12 cellular contexts compared by ENCODE assay signal in the genomic region with DNA sequence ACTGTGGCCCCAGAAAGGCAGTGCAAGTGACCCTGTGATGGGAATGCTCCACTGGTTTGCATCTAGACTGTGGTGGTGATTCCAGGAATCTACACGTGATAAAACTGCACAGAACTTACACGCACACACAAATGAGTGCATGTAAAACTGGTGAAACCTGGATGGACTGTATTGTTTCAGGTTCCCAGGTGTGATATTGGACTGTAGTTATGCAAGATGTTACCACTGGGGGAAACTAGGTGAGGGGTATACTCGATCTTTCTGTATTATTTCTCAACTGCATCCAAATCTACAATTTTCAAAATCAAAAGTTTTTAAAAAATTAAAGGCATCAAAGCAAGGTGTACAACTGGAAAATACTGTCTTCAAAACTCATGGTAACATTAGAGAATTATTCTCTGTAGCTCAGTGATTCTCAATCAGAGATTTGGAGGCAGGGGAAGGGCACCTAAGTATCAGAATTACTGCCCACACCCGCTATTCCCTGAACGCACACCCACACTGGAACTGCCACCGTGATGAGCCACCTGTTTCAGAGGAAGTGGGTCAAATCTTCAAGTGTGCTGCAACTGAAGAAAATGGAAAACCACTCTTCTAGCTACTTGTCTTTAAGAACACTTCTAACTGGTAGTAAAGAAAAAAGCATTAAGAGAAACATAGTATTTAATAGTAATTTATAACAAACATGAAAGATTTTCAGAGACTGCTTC. TPM values are rescaled to one million over a fixed set of nuclear protein-coding genes. Genes with fewer than 3 reads are reported as not detected.
DNase-seq lines count a peak whose midpoint lies in the region; ATAC-seq and TF ChIP-seq lines count a peak whose summit lies in the region.
"Had no signal": no experiment of that assay in that cellular context is flagged by ENCODE, and none has a peak within 500 bp of the region (broad histone marks: within the 10 kb centered on the region; RNA-seq: fewer than 3 reads in every experiment).

No MANE protein-coding gene starts in this region.

- H3K4me3 Mint-ChIP-seq in activated naive CD4-positive, alpha-beta T cell treated with anti-CD3 and anti-CD28 coated beads, Interleukin-2, amount 50 U/mL, for 24 hours = peak overlapping the region; percentile 19
- H3K4me3 Mint-ChIP-seq: WTC11 had no signal

- H3K9me2 ChIP-seq in MM.1S (replicated peaks; ENCODE audit: insufficient read depth, low read length) = no peaks in the 10 kb centered on the region

- H3K27ac ChIP-seq in MM.1S (ENCODE audit: low read length) (peak overlapping the region; percentile 22; the same call in 1 of the 2 replicates), vagina (no peak overlapping the region)
- H3K27ac ChIP-seq: prostate gland had no signal

- H3K9me3 ChIP-seq in MM.1S (replicated peaks; ENCODE audit: insufficient read depth, low read length) = no peaks in the 10 kb centered on the region
- no peaks in the 10 kb centered on the region for H3K9me3 ChIP-seq in vagina
- H3K9me3 ChIP-seq: prostate gland had no signal

- intact Hi-C loops in vagina (cut with DNase I) = no loop called here

- H3K79me2 ChIP-seq in MM.1S (ENCODE audit: low read length) = peaks cover 87% of the 10 kb centered on the region

- H3K36me3 Mint-ChIP-seq in activated naive CD4-positive, alpha-beta T cell treated with anti-CD3 and anti-CD28 coated beads, Interleukin-2, amount 50 U/mL, for 24 hours = peaks cover 30% of the 10 kb centered on the region

- H3K27me3 ChIP-seq in MM.1S (replicated peaks; ENCODE audit: insufficient read depth, low read length) (no peaks in the 10 kb centered on the region), vagina (no peaks in the 10 kb centered on the region)

- H4K20me1 ChIP-seq in MM.1S (ENCODE audit: insufficient read depth, low read length) = no peaks in the 10 kb centered on the region

- H3K4me1 ChIP-seq in MM.1S (ENCODE audit: low read length) (peaks cover 39% of the 10 kb centered on the region), vagina (peaks cover 4% of the 10 kb centered on the region)
- H3K4me1 ChIP-seq: prostate gland had no signal

- no peaks in the 10 kb centered on the region for H3K27me3 Mint-ChIP-seq in activated naive CD4-positive, alpha-beta T cell treated with anti-CD3 and anti-CD28 coated beads, Interleukin-2, amount 50 U/mL, for 24 hours
- H3K27me3 Mint-ChIP-seq: CD8-positive, alpha-beta memory T cell had no signal

- TF ChIP-seq CTCF in GM12874 (IDR thresholded peaks at IDR 0.05; ENCODE audit: insufficient read depth, low read depth, low read length) = peak; percentile 9; the same call in 1 of the 2 replicates
- TF ChIP-seq CTCF in MM.1S (IDR thresholded peaks at IDR 0.05; ENCODE audit: low read length) = no peak; the same call in 1 of the 2 replicates
- TF ChIP-seq CTCF in vagina (IDR thresholded peaks at IDR 0.05) = no peak

- ATAC-seq in GM18907 (IDR thresholded peaks at IDR 0.05; ENCODE audit: unreplicated experiment) = no peak
- ATAC-seq: WTC11 had no signal

- H2AFZ ChIP-seq in MM.1S (ENCODE audit: low read length) = no peak overlapping the region

- H3K9me3 Mint-ChIP-seq in activated naive CD4-positive, alpha-beta T cell treated with anti-CD3 and anti-CD28 coated beads, Interleukin-2, amount 50 U/mL, for 24 hours = no peaks in the 10 kb centered on the region
- H3K9me3 Mint-ChIP-seq: CD8-positive, alpha-beta memory T cell; WTC11 had no signal

- H3K4me2 ChIP-seq in MM.1S (ENCODE audit: low read depth, low read length) = peak overlapping the region; percentile 35

- H3K4me3 ChIP-seq in MM.1S (ENCODE audit: low read length) (no peak overlapping the region), vagina (no peak overlapping the region)
- H3K4me3 ChIP-seq: prostate gland had no signal

- no peak overlapping the region for H3K27ac Mint-ChIP-seq in activated naive CD4-positive, alpha-beta T cell treated with anti-CD3 and anti-CD28 coated beads, Interleukin-2, amount 50 U/mL, for 24 hours

- H3K9ac ChIP-seq in MM.1S (ENCODE audit: low read length) = no peak overlapping the region

- peaks cover 76% of the 10 kb centered on the region for H3K4me1 Mint-ChIP-seq in activated naive CD4-positive, alpha-beta T cell treated with anti-CD3 and anti-CD28 coated beads, Interleukin-2, amount 50 U/mL, for 24 hours

- peaks cover 16% of the 10 kb centered on the region for H3F3A ChIP-seq in MM.1S (ENCODE audit: insufficient read depth, low read length)

- no peak for TF ChIP-seq POLR2A in vagina (IDR thresholded peaks at IDR 0.05)

- DNase-seq in MM.1S (peak; percentile 49), vagina (ENCODE audit: extremely low spot score in 2 of 2) (no peak)
- DNase-seq in stimulated activated CD4-positive, alpha-beta T cell treated with anti-CD3 and anti-CD28 coated beads, Interleukin-4, amount 100 ng/mL, for 1 hour = peak; percentile 34
- DNase-seq in activated CD8-positive, alpha-beta memory T cell treated with anti-CD3 and anti-CD28 coated beads, Interleukin-2, amount 50 U/mL, for 48 hours = no peak
- DNase-seq: CD8-positive, alpha-beta memory T cell; NCI-H2029; substantia nigra had no signal

- H3K36me3 ChIP-seq in MM.1S (replicated peaks; ENCODE audit: insufficient read depth, low read length) = no peaks in the 10 kb centered on the region
- H3K36me3 ChIP-seq in vagina = no peaks in the 10 kb centered on the region
- H3K36me3 ChIP-seq: prostate gland had no signal

RNA-seq across cellular contexts. Expression of gene PTPN2, which starts 26.7 kb away (rescaled TPM):
- total RNA-seq in vagina = 32.9 TPM

Comparison
In these comparisons a context has a peak if more than half of its experiments do, and no peak if none do; other contexts are left out.
1. DNase-seq: peak in MM.1S (single experiment) and stimulated activated CD4-positive, alpha-beta T cell treated with anti-CD3 and anti-CD28 coated beads, Interleukin-4, amount 100 ng/mL, for 1 hour (single experiment); none in activated CD8-positive, alpha-beta memory T cell treated with anti-CD3 and anti-CD28 coated beads, Interleukin-2, amount 50 U/mL, for 48 hours (single experiment) and vagina (0 of 2).